8 cellular contexts compared by ENCODE assay signal in genomic region chr6:108260809-108261569, GRCh38. TPM values are rescaled to one million over a fixed set of nuclear protein-coding genes. Genes with fewer than 3 reads are reported as not detected.
DNase-seq lines count a peak whose midpoint lies in the region; ATAC-seq, FAIRE-seq and TF ChIP-seq lines count a peak whose summit lies in the region.

TSS of gene SNX3 (minus strand) at chr6:108261040. CDS start at chr6:108260921, 119 bp downstream.

- peak within 1 kb of the TSS; percentile 91 for H3K4me2 ChIP-seq in astrocyte (ENCODE audit: low read length)

- H3K36me3 Mint-ChIP-seq in astrocyte (ENCODE audit: low read depth, unreplicated experiment): peaks cover 6% of the 10 kb centered on the region

- no peaks in the 10 kb centered on the region for H3K36me3 ChIP-seq in astrocyte (ENCODE audit: insufficient read depth, low read length)
- H3K36me3 ChIP-seq in vagina: no peaks in the 10 kb centered on the region

- H3K27me3 Mint-ChIP-seq in astrocyte (ENCODE audit: low read depth, unreplicated experiment): no peaks in the 10 kb centered on the region

- peak within 1 kb of the TSS; percentile 87 for H3K4me3 Mint-ChIP-seq in astrocyte (ENCODE audit: unreplicated experiment)

- peak within 1 kb of the TSS; percentile 85 for H3K9ac ChIP-seq in astrocyte (ENCODE audit: low read length)

- peak within 1 kb of the TSS; percentile 86 for H3K27ac ChIP-seq in astrocyte (ENCODE audit: low read depth, low read length)
- H3K27ac ChIP-seq in right cardiac atrium (ENCODE audit: low read length): peak within 1 kb of the TSS; percentile 96
- H3K27ac ChIP-seq in vagina: peak within 1 kb of the TSS; percentile 98

- peaks cover 7% of the 10 kb centered on the region for H3K4me1 Mint-ChIP-seq in astrocyte (ENCODE audit: low read depth, unreplicated experiment)

- H3K4me3 ChIP-seq in astrocyte (ENCODE audit: insufficient read depth, low read depth, low read length) (peak within 1 kb of the TSS; percentile 85), right cardiac atrium (ENCODE audit: low read length) (peak within 1 kb of the TSS; percentile 75), vagina (peak within 1 kb of the TSS; percentile 80 to 81)

- peaks cover 49% of the 10 kb centered on the region for H3K79me2 ChIP-seq in astrocyte (ENCODE audit: insufficient read depth, low read length)

- peaks cover 24% of the 10 kb centered on the region for H4K20me1 ChIP-seq in astrocyte (ENCODE audit: insufficient read depth, low read length)

- FAIRE-seq in astrocyte (lab: Jason Lieb, UNC): no peak

- H3K4me1 ChIP-seq in astrocyte (ENCODE audit: insufficient read depth, low read length) (no peaks in the 10 kb centered on the region), right cardiac atrium (ENCODE audit: control insufficient read depth, insufficient read depth, low read length) (no peaks in the 10 kb centered on the region), vagina (peaks cover 45% of the 10 kb centered on the region)

- H3K9me3 Mint-ChIP-seq in astrocyte (ENCODE audit: unreplicated experiment): no peaks in the 10 kb centered on the region

- no peaks in the 10 kb centered on the region for H3K9me3 ChIP-seq in astrocyte (ENCODE audit: insufficient read depth, low read depth, low read length)
- no peaks in the 10 kb centered on the region for H3K9me3 ChIP-seq in right cardiac atrium (ENCODE audit: control insufficient read depth, low read length)
- no peaks in the 10 kb centered on the region for H3K9me3 ChIP-seq in vagina

- intact Hi-C loops in right cardiac atrium (cut with DNase I) (loop anchor here in 1 of 4 donors (2.0 kb wide), 1 partner anchor 34 kb away; the partner anchor contains the start of gene AFG1L), vagina (cut with DNase I) (no loop called here)

- H2AFZ ChIP-seq in astrocyte (ENCODE audit: low read depth, low read length): peak within 1 kb of the TSS; percentile 90

- DNase-seq in NCI-H187 treated with DMSO at 0.1 percent for 48 hours (lab: John Stamatoyannopoulos, UW) (peak; percentile 69), T-helper 22 cell (ENCODE audit: low read depth) (peak; percentile 82), astrocyte (ENCODE audit: low read depth) (peak; percentile 92), right cardiac atrium (peak; percentile 97 to 98 (median 97)), putamen (ENCODE audit: low spot score) (peak; percentile 93), vagina (ENCODE audit: extremely low spot score in 2 of 2) (peak in 1 of 2 donors; percentile 97)

- TF ChIP-seq CTCF in astrocyte (IDR thresholded peaks at IDR 0.05; ENCODE audit: insufficient read depth, low read depth, low read length): no peak
- TF ChIP-seq CTCF in vagina (IDR thresholded peaks at IDR 0.05): no peak

- ATAC-seq in GM18502 (IDR thresholded peaks at IDR 0.05; ENCODE audit: poor library complexity, unreplicated experiment) (peak; percentile 89), HG02943 (IDR thresholded peaks at IDR 0.05; ENCODE audit: low read depth, unreplicated experiment) (peak; percentile 90), right cardiac atrium (peak; percentile 98 to 99)

- peak in 1 of 2 donors; percentile 52 for TF ChIP-seq POLR2A in vagina (IDR thresholded peaks at IDR 0.05)

- H3K27ac Mint-ChIP-seq in astrocyte (ENCODE audit: unreplicated experiment): peak within 1 kb of the TSS; percentile 95

- under 1% methylated on average over 83 of the region's 83 CpGs for WGBS in right cardiac atrium

- no peaks in the 10 kb centered on the region for H3K27me3 ChIP-seq in astrocyte (ENCODE audit: insufficient read depth, low read length)
- H3K27me3 ChIP-seq in right cardiac atrium (ENCODE audit: control insufficient read depth, insufficient read depth): no peaks in the 10 kb centered on the region
- no peaks in the 10 kb centered on the region for H3K27me3 ChIP-seq in vagina

RNA-seq across cellular contexts. Expression of gene SNX3, which starts in this region (rescaled TPM):
- 154 and 165 TPM in 2 replicates for total RNA-seq in astrocyte
- total RNA-seq in right cardiac atrium: 100 to 1,000 TPM; 203 to 265 (median 229) TPM
- polyA plus RNA-seq in right cardiac atrium: 354 TPM
- 123 TPM for total RNA-seq in vagina
